Comparison of ENCODE assay signal across 8 cellular contexts in genomic region chr2:101307503-101307902, GRCh38. TPM values are rescaled to one million over a fixed set of nuclear protein-coding genes. Genes with fewer than 3 reads are reported as not detected.
DNase-seq lines count a peak whose midpoint lies in the region; ATAC-seq, FAIRE-seq and TF ChIP-seq lines count a peak whose summit lies in the region.

No MANE protein-coding gene starts in this region.

- no peak overlapping the region for H2AFZ ChIP-seq in KMS-11 (ENCODE audit: low read depth)

- no peak for DNase-seq in A549 (ENCODE audit: low read depth in 1 of 2, low spot score in 1 of 2)
- no peak for DNase-seq in breast epithelium (ENCODE audit: low spot score in 2 of 2)
- DNase-seq in NCI-H2107 treated with DMSO at 0.1 percent for 48 hours (lab: John Stamatoyannopoulos, UW; ENCODE audit: unreplicated experiment): no peak
- no peak for DNase-seq in H4 (ENCODE audit: low spot score)
- DNase-seq in iPS-NIHi7 (ENCODE audit: extremely low spot score): no peak
- no peak for DNase-seq in UCSD-AML1 (lab: John Stamatoyannopoulos, UW; ENCODE audit: unreplicated experiment)

- TF ChIP-seq EP300 in A549 (IDR thresholded peaks at IDR 0.05): no peak

- H3K4me1 ChIP-seq in A549 (peaks cover 34% of the 10 kb centered on the region), KMS-11 (ENCODE audit: low read depth, poor library complexity, severe bottlenecking) (peaks cover 42% of the 10 kb centered on the region), breast epithelium (peaks cover 0 to 13% of the 10 kb centered on the region in 2 donors), mucosa of stomach (ENCODE audit: control insufficient read depth, insufficient read depth, low read length) (peaks cover 23% of the 10 kb centered on the region)

- H4K20me1 ChIP-seq in KMS-11 (ENCODE audit: insufficient read depth): no peaks in the 10 kb centered on the region

- TF ChIP-seq RAD21 in A549 (conservative IDR thresholded peaks at IDR 0.05 in 1 of 2, IDR thresholded peaks at IDR 0.05 in 1 of 2): no peak

- H3K9ac ChIP-seq in KMS-11 (peak overlapping the region; percentile 89; the same call in 1 of the 2 replicates), mucosa of stomach (ENCODE audit: low read length) (peak overlapping the region; percentile 95)

- peak overlapping the region; percentile 85 for H3K4me2 ChIP-seq in A549
- peak overlapping the region; percentile 85 for H3K4me2 ChIP-seq in KMS-11

- no peak for TF ChIP-seq POLR2A in A549 (IDR thresholded peaks at IDR 0.05; ENCODE audit: low read length)
- no peak for TF ChIP-seq POLR2A in breast epithelium (IDR thresholded peaks at IDR 0.05)

- H3K9me3 ChIP-seq in A549: no peaks in the 10 kb centered on the region
- H3K9me3 ChIP-seq in breast epithelium: no peaks in the 10 kb centered on the region
- H3K9me3 ChIP-seq in mucosa of stomach (ENCODE audit: control insufficient read depth, low read length): no peaks in the 10 kb centered on the region

- WGBS in A549 (ENCODE audit: missing lambda C conversion rate): 35% methylated on average over 9 of the region's 9 CpGs

- FAIRE-seq in A549 (lab: Jason Lieb, UNC): no peak

- CTCF ChIA-PET in A549 (lab: Yijun Ruan, JAX): no interaction called here

- H3K36me3 ChIP-seq in KMS-11 (ENCODE audit: insufficient read depth) (no peaks in the 10 kb centered on the region), breast epithelium (no peaks in the 10 kb centered on the region), mucosa of stomach (ENCODE audit: control insufficient read depth, insufficient read depth, low read length) (no peaks in the 10 kb centered on the region)

- H3K27me3 ChIP-seq in KMS-11 (ENCODE audit: insufficient read depth, low read depth) (no peaks in the 10 kb centered on the region), breast epithelium (no peaks in the 10 kb centered on the region), mucosa of stomach (ENCODE audit: control insufficient read depth, insufficient read depth, low read length) (no peaks in the 10 kb centered on the region)

- H3K27ac ChIP-seq in A549: peak overlapping the region; percentile 83 to 92
- peak overlapping the region; percentile 88 for H3K27ac ChIP-seq in KMS-11
- peak overlapping the region; percentile 92 to 93 for H3K27ac ChIP-seq in breast epithelium

- H3K4me3 ChIP-seq in A549: peak overlapping the region; percentile 75
- H3K4me3 ChIP-seq in KMS-11 (IDR thresholded peaks at IDR 0.05; ENCODE audit: insufficient read depth, low read depth, low read length): no peak overlapping the region
- peak overlapping the region; percentile 84 to 90 (median 87) for H3K4me3 ChIP-seq in breast epithelium
- peak overlapping the region; percentile 85 for H3K4me3 ChIP-seq in mucosa of stomach (ENCODE audit: low read length)

- intact Hi-C loops in breast epithelium (cut with DNase I; ENCODE audit: low total_unique reads): no loop called here

- ATAC-seq in A549: no peak

- peaks cover 51% of the 10 kb centered on the region for H3K79me2 ChIP-seq in KMS-11 (ENCODE audit: insufficient read depth, low read depth)

- POLR2A ChIA-PET in A549 (lab: Yijun Ruan, JAX): interaction anchor here (1.4 kb wide), 1 partner anchor 9 kb away, joined by 5 read pairs; no protein-coding TSS in a partner anchor

- no peak for TF ChIP-seq CTCF in A549 (IDR thresholded peaks at IDR 0.05)
- no peak for TF ChIP-seq CTCF in KMS-11 (conservative IDR thresholded peaks at IDR 0.05; ENCODE audit: low read depth, low read length)
- TF ChIP-seq CTCF in breast epithelium (IDR thresholded peaks at IDR 0.05): no peak

TF ChIP-seq in A549, 52 proteins besides CTCF, POLR2A, EP300 and RAD21:
- TF ChIP-seq POLR2AphosphoS2 (conservative IDR thresholded peaks at IDR 0.05; ENCODE audit: low read length) (no peak), ZC3H11A (IDR thresholded peaks at IDR 0.05) (no peak), FOSL2 (IDR thresholded peaks at IDR 0.05) (no peak), FOSL2 (CRISPR knock-in tag; IDR thresholded peaks at IDR 0.05) (no peak), HMGXB4 (CRISPR knock-in tag; IDR thresholded peaks at IDR 0.05; ENCODE audit: borderline replicate concordance) (no peak), HOXA7 (CRISPR knock-in tag; IDR thresholded peaks at IDR 0.05) (no peak), EHMT2 (IDR thresholded peaks at IDR 0.05; ENCODE audit: low read depth) (no peak), HOXB13 (CRISPR knock-in tag; IDR thresholded peaks at IDR 0.05; ENCODE audit: low read depth) (no peak)

RNA-seq across cellular contexts. Expression of gene RNF149, which starts 1.0 kb away (rescaled TPM):
- polyA plus RNA-seq in A549 (2011; rRNA removed) (28.2 and 34.8 TPM in 2 replicates), A549 (2017; fragmentation: RNase III; extraction: RNeasy Plus Mini Kit Qiagen cat#74134 plus additional on column Dnase treatment) (27.0 to 29.2 TPM (median 28.8 TPM) in 3 replicates)
- 12.8 and 18.2 TPM in 2 replicates for polyA plus RNA-seq in A549 (2012; cell fraction: cytosol; rRNA removed)
- polyA plus RNA-seq in A549 (2012; cell fraction: nucleus; rRNA removed): 25.2 and 27.2 TPM in 2 replicates
- polyA minus RNA-seq in A549 (2011; rRNA and poly(A)+ RNA removed): 15.7 and 18.3 TPM in 2 replicates
- total RNA-seq in breast epithelium: 100 to 1,000 TPM in 1 of 3 donors, 10 to 100 TPM in 2; 65.6 to 101 (median 75.4) TPM
- total RNA-seq in H4 (2014; rRNA removed; shearing (Covaris generic)): 8.4 and 9.0 TPM in 2 replicates

RNA-seq across cellular contexts. Expression of gene CNOT11, which starts 54.8 kb away (rescaled TPM):
- polyA plus RNA-seq in A549 (2011; rRNA removed) (76.7 and 99.1 TPM in 2 replicates), A549 (2017; fragmentation: RNase III; extraction: RNeasy Plus Mini Kit Qiagen cat#74134 plus additional on column Dnase treatment) (35.4 to 35.8 TPM (median 35.5 TPM) in 3 replicates)
- 34.4 and 41.4 TPM in 2 replicates for polyA plus RNA-seq in A549 (2012; cell fraction: cytosol; rRNA removed)
- 30.4 and 55.9 TPM in 2 replicates for polyA plus RNA-seq in A549 (2012; cell fraction: nucleus; rRNA removed)
- polyA minus RNA-seq in A549 (2011; rRNA and poly(A)+ RNA removed): 56.7 and 63.4 TPM in 2 replicates
- 10 to 100 TPM; 19.2 to 33.1 (median 23.9) TPM for total RNA-seq in breast epithelium
- 58.2 and 69.8 TPM in 2 replicates for total RNA-seq in H4 (2014; rRNA removed; shearing (Covaris generic))
